ENCODE assay signal across 8 cellular contexts in the genomic region with DNA sequence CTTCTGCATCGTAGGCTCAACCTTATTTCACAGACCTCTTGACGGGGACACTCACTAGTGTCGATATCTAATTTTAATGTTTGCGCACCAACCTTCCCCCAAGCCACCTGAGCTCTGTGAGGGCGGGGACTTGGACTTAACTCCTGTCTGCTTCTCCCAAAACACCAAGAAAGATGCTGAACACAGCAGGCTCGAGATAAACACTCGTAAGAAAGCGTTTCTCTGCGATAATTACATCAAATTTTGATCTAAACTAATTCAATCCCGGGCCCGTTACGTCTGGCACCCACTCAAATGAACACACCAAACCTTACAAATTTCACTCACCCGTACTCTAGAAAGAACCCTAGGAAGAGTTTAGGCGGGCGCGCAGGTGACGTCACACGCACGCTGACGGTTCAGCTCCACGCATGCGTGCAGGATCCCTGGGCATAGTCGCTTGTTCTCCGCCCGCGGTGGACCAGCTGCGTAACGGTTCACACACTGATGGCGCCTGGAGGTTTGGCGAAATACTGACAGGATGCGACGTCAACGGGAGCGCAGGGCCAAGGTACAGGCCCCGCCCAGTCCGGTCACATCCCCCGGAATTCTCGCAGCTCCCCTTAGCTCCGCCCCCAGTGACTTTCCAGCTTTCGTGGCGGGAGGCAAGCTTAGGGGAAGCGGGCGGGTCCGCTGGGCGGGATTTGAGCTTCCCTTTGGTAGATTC. TPM values are rescaled to one million over a fixed set of nuclear protein-coding genes. Genes with fewer than 3 reads are reported as not detected.
DNase-seq lines count a peak whose midpoint lies in the region; ATAC-seq and TF ChIP-seq lines count a peak whose summit lies in the region.

A gene with protein sequence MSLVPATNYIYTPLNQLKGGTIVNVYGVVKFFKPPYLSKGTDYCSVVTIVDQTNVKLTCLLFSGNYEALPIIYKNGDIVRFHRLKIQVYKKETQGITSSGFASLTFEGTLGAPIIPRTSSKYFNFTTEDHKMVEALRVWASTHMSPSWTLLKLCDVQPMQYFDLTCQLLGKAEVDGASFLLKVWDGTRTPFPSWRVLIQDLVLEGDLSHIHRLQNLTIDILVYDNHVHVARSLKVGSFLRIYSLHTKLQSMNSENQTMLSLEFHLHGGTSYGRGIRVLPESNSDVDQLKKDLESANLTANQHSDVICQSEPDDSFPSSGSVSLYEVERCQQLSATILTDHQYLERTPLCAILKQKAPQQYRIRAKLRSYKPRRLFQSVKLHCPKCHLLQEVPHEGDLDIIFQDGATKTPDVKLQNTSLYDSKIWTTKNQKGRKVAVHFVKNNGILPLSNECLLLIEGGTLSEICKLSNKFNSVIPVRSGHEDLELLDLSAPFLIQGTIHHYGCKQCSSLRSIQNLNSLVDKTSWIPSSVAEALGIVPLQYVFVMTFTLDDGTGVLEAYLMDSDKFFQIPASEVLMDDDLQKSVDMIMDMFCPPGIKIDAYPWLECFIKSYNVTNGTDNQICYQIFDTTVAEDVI (minus strand): TSS at position 359 of the 706 bp plus-strand sequence. CDS start 32,652 bp downstream, outside the sequence.

- TF ChIP-seq EP300 in tibial nerve (IDR thresholded peaks at IDR 0.05) = peak; percentile 96 to 97

- no peaks in the 10 kb centered on the region for H3K36me3 ChIP-seq in adipocyte (ENCODE audit: control insufficient read depth, insufficient read depth, low read length, severe bottlenecking)
- H3K36me3 ChIP-seq in cardiac muscle cell = no peaks in the 10 kb centered on the region
- no peaks in the 10 kb centered on the region for H3K36me3 ChIP-seq in parathyroid adenoma (ENCODE audit: control insufficient read depth, insufficient read depth, low read length)
- H3K36me3 ChIP-seq in tibial nerve = peaks cover 0 to 5% (median 0%) of the 10 kb centered on the region in 3 donors

- H3K27me3 ChIP-seq in adipocyte (replicated peaks; ENCODE audit: control insufficient read depth, insufficient read depth, low read length) (no peaks in the 10 kb centered on the region), cardiac muscle cell (no peaks in the 10 kb centered on the region), parathyroid adenoma (ENCODE audit: control insufficient read depth, insufficient read depth, low read length) (no peaks in the 10 kb centered on the region), tibial nerve (no peaks in the 10 kb centered on the region)

- DNase-seq in NCI-H1436 (lab: John Stamatoyannopoulos, UW) = peak; percentile 99
- DNase-seq in T follicular helper cell (ENCODE audit: low read depth) = peak; percentile 95
- DNase-seq in adipocyte (ENCODE audit: low read depth) = peak; percentile 100
- DNase-seq in cardiac muscle cell (ENCODE audit: low read depth in 1 of 2, low spot score in 1 of 2) = peak; percentile 99 to 100
- DNase-seq in tibial nerve (ENCODE audit: low spot score in 2 of 2) = peak; percentile 97 to 98

- H3K9ac ChIP-seq in adipocyte (ENCODE audit: low read length) (peak within 1 kb of the TSS; percentile 93), parathyroid adenoma (no peak within 1 kb of the TSS)

- TF ChIP-seq CTCF in GM12875 (IDR thresholded peaks at IDR 0.05; ENCODE audit: borderline replicate concordance, insufficient read depth, low read depth, low read length) (no peak), cardiac muscle cell (IDR thresholded peaks at IDR 0.05; ENCODE audit: low read depth, low read length) (no peak), parathyroid adenoma (IDR thresholded peaks at IDR 0.05) (no peak), tibial nerve (IDR thresholded peaks at IDR 0.05) (peak in 2 of 5 experiments; percentile 25 to 55)

- no peaks in the 10 kb centered on the region for H3K79me2 ChIP-seq in parathyroid adenoma

- peak within 1 kb of the TSS; percentile 56 for H3K4me3 ChIP-seq in GM12875 (ENCODE audit: low read depth, low read length)
- peak within 1 kb of the TSS; percentile 96 for H3K4me3 ChIP-seq in adipocyte (ENCODE audit: low read length)
- peak within 1 kb of the TSS; percentile 59 for H3K4me3 ChIP-seq in cardiac muscle cell
- H3K4me3 ChIP-seq in parathyroid adenoma (ENCODE audit: low read depth, low read length) = peak within 1 kb of the TSS; percentile 93
- peak within 1 kb of the TSS; percentile 46 to 81 (median 58) for H3K4me3 ChIP-seq in tibial nerve

- H3K27ac ChIP-seq in cardiac muscle cell (peak within 1 kb of the TSS; percentile 70), parathyroid adenoma (peak within 1 kb of the TSS; percentile 86), tibial nerve (peak within 1 kb of the TSS; percentile 86 to 97 (median 89))

- peak; percentile 100 for ATAC-seq in HG02798 (IDR thresholded peaks at IDR 0.05; ENCODE audit: poor library complexity, unreplicated experiment)

- peak within 1 kb of the TSS; percentile 91 for H2AFZ ChIP-seq in parathyroid adenoma

- no peaks in the 10 kb centered on the region for H3K9me3 ChIP-seq in adipocyte (ENCODE audit: control insufficient read depth, low read length)
- H3K9me3 ChIP-seq in cardiac muscle cell (ENCODE audit: low read depth) = no peaks in the 10 kb centered on the region
- no peaks in the 10 kb centered on the region for H3K9me3 ChIP-seq in parathyroid adenoma (ENCODE audit: control insufficient read depth, low read length)
- no peaks in the 10 kb centered on the region for H3K9me3 ChIP-seq in tibial nerve

- TF ChIP-seq POLR2A in tibial nerve (IDR thresholded peaks at IDR 0.05) = peak in 1 of 2 donors; percentile 66

- H3K4me1 ChIP-seq in adipocyte (ENCODE audit: control insufficient read depth, insufficient read depth, low read length) (peaks cover 28% of the 10 kb centered on the region), cardiac muscle cell (ENCODE audit: low read depth) (peaks cover 13% of the 10 kb centered on the region), parathyroid adenoma (peaks cover 5% of the 10 kb centered on the region), tibial nerve (peaks cover 0 to 25% (median 7%) of the 10 kb centered on the region in 4 donors)

- H3K4me2 ChIP-seq in parathyroid adenoma (ENCODE audit: low read length) = peak within 1 kb of the TSS; percentile 95

- 1% methylated on average over 41 to 45 of the region's 45 CpGs for WGBS in tibial nerve, 2 donors

RNA-seq across cellular contexts. Expression of the gene that starts here (rescaled TPM):
- total RNA-seq in cardiac muscle cell = 19.4 and 20.4 TPM in 2 replicates
- 10.0 and 20.9 TPM in 2 replicates for polyA plus RNA-seq in cardiac muscle cell
- 10 to 100 TPM; 25.5 to 50.4 (median 33.5) TPM for total RNA-seq in tibial nerve

Comparison
In these comparisons a context has a peak if more than half of its experiments do, and no peak if none do; other contexts are left out.
1. Peak in every context shown above with its lines: DNase-seq, ATAC-seq, H3K4me3 ChIP-seq and H3K27ac ChIP-seq.